In genomic region chr20:32743237-32744112, GRCh38 we compare ENCODE assay signal across 8 cellular contexts. TPM values are rescaled to one million over a fixed set of nuclear protein-coding genes. Genes with fewer than 3 reads are reported as not detected.
DNase-seq lines count a peak whose midpoint lies in the region; ATAC-seq and TF ChIP-seq lines count a peak whose summit lies in the region.

COMMD7 (minus strand) TSS chr20:32743467; CDS start chr20:32743391, 76 bp downstream.

- H3K9me3 Mint-ChIP-seq in WTC11, result no peaks in the 10 kb centered on the region

- H3K4me3 Mint-ChIP-seq in WTC11, result peak within 1 kb of the TSS; percentile 98

- H3K27me3 Mint-ChIP-seq in WTC11 (ENCODE audit: low read depth), result no peaks in the 10 kb centered on the region

- POLR2A ChIA-PET in WTC11 (lab: Charles Lee), result interaction anchor here (1.2 to 3.6 kb wide), 5 partner anchors 17 to 62 kb away, joined by 4 to 23 read pairs (median 7); partner anchors contain the start of gene DNMT3B

- H3K27me3 ChIP-seq in kidney epithelial cell (ENCODE audit: control insufficient read depth, insufficient read depth, low read length), result no peaks in the 10 kb centered on the region

- TF ChIP-seq CTCF in WTC11 (IDR thresholded peaks at IDR 0.05) (no peak), kidney epithelial cell (IDR thresholded peaks at IDR 0.05; ENCODE audit: insufficient read depth, low read length, poor library complexity, severe bottlenecking) (no peak)

- ATAC-seq in GM21825 (IDR thresholded peaks at IDR 0.05; ENCODE audit: unreplicated experiment), result peak; percentile 52
- peak; percentile 83 for ATAC-seq in WTC11

- peak within 1 kb of the TSS; percentile 80 for H3K4me3 ChIP-seq in kidney epithelial cell (ENCODE audit: low read depth, low read length)

- H3K4me1 Mint-ChIP-seq in WTC11, result peaks cover 43% of the 10 kb centered on the region

- DNase-seq in DMS153 (lab: John Stamatoyannopoulos, UW) (peak; percentile 78), NCI-H1048 (lab: John Stamatoyannopoulos, UW) (peak; percentile 41), WTC11 (ENCODE audit: low spot score) (peak; percentile 71), kidney epithelial cell (ENCODE audit: low read depth) (no peak), hepatic stellate cell (ENCODE audit: low spot score) (no peak)
- peak; percentile 59 for DNase-seq in central memory CD4-positive, alpha-beta T cell
- DNase-seq in stimulated activated CD4-positive, alpha-beta T cell treated with anti-CD3 and anti-CD28 coated beads, Interleukin-15, amount 100 ng/mL, for 24 hours, result peak; percentile 83

- H3K36me3 Mint-ChIP-seq in WTC11, result peaks cover 6% of the 10 kb centered on the region

- H3K27ac Mint-ChIP-seq in WTC11, result peak within 1 kb of the TSS; percentile 98

- CTCF ChIA-PET in WTC11 (lab: Charles Lee), result interaction anchor here (0.6 to 5.9 kb wide), 11 partner anchors 13 to 70 kb away, joined by 3 to 63 read pairs (median 6); partner anchors contain the start of gene C20orf203

- H3K36me3 ChIP-seq in kidney epithelial cell (ENCODE audit: control insufficient read depth, insufficient read depth, low read length), result no peaks in the 10 kb centered on the region

TF ChIP-seq in WTC11, 78 proteins besides CTCF, POLR2A, EP300 and RAD21:
- TF ChIP-seq FOXP4 (CRISPR knock-in tag; IDR thresholded peaks at IDR 0.05) (peak; percentile 21; the same call in 1 of the 2 replicates), USF2 (CRISPR knock-in tag; IDR thresholded peaks at IDR 0.05) (peak; percentile 48), RELA (CRISPR knock-in tag; IDR thresholded peaks at IDR 0.05; ENCODE audit: borderline replicate concordance) (0 out of 2 replicates have a peak, but pooled peaks have one; percentile 16), ETV6 (CRISPR knock-in tag; IDR thresholded peaks at IDR 0.05) (peak; percentile 64; the same call in 1 of the 2 replicates), SP1 (CRISPR knock-in tag; conservative IDR thresholded peaks at IDR 0.05) (peak; percentile 65), ZNF396 (CRISPR knock-in tag; IDR thresholded peaks at IDR 0.05; ENCODE audit: borderline replicate concordance) (no peak), FOXP1 (CRISPR knock-in tag; IDR thresholded peaks at IDR 0.05; ENCODE audit: borderline replicate concordance) (peak; percentile 66; the same call in 1 of the 2 replicates), PREB (CRISPR knock-in tag; IDR thresholded peaks at IDR 0.05; ENCODE audit: borderline replicate concordance) (0 out of 2 replicates have a peak, but pooled peaks have one; percentile 17), E2F4 (CRISPR knock-in tag; IDR thresholded peaks at IDR 0.05; ENCODE audit: borderline replicate concordance, low read depth) (no peak), ZNF263 (CRISPR knock-in tag; IDR thresholded peaks at IDR 0.05; ENCODE audit: low read depth) (0 out of 2 replicates have a peak, but pooled peaks have one; percentile 30), ESRRA (CRISPR knock-in tag; IDR thresholded peaks at IDR 0.05; ENCODE audit: borderline replicate concordance) (no peak), PRDM15 (CRISPR knock-in tag; IDR thresholded peaks at IDR 0.05) (peak; percentile 54; the same call in 1 of the 2 replicates), KAT7 (CRISPR knock-in tag; IDR thresholded peaks at IDR 0.05; ENCODE audit: borderline replicate concordance) (0 out of 2 replicates have a peak, but pooled peaks have one; percentile 85), FOXK1 (CRISPR knock-in tag; IDR thresholded peaks at IDR 0.05) (no peak), EMX1 (CRISPR knock-in tag; IDR thresholded peaks at IDR 0.05) (no peak), GABPB1 (CRISPR knock-in tag; IDR thresholded peaks at IDR 0.05) (peak; percentile 36; the same call in 1 of the 2 replicates)

RNA-seq across cellular contexts. Expression of gene COMMD7, which starts in this region (rescaled TPM):
- total RNA-seq in WTC11 (2021), result 41.8 to 42.4 TPM (median 42.3 TPM) in 3 replicates
- 46.1 and 52.1 TPM in 2 replicates for total RNA-seq in kidney epithelial cell

Comparison
In these comparisons a context has a peak if more than half of its experiments do, and no peak if none do; other contexts are left out.
1. DNase-seq: peak in DMS153 (single experiment), NCI-H1048 (single experiment), WTC11 (single experiment), central memory CD4-positive, alpha-beta T cell (single experiment) and stimulated activated CD4-positive, alpha-beta T cell treated with anti-CD3 and anti-CD28 coated beads, Interleukin-15, amount 100 ng/mL, for 24 hours (single experiment); none in kidney epithelial cell (single experiment) and hepatic stellate cell (single experiment).